Comparison of ENCODE assay signal across 23 cellular contexts in genomic region chr6:67287566-67287965, GRCh38.
"Had no signal": no experiment of that assay in that cellular context is flagged by ENCODE, and none has a peak within 500 bp of the region (broad histone marks: within the 10 kb centered on the region; RNA-seq: fewer than 3 reads in every experiment).

No MANE protein-coding gene starts in this region.

- ATAC-seq: foreskin keratinocyte; left colon; left ventricle myocardium superior; stimulated activated naive B cell treated with anti-CD40 and anti-IgM and Interleukin-4, amounts not matched to agents 10 μg/mL and 1 μg/mL and 100 μg/mL, for 72 hours; stimulated activated naive CD8-positive, alpha-beta T cell treated with anti-CD3 and anti-CD28 coated beads, Interleukin-15, amount 100 ng/mL, for 72 hours had no signal

- H3K4me1 ChIP-seq: colonic mucosa, foreskin keratinocyte, right atrium auricular region, sigmoid colon, testis, tibial nerve had no signal

- H3K9me3 ChIP-seq: colonic mucosa, sigmoid colon, testis had no signal

- H3K36me3 ChIP-seq: colonic mucosa, right atrium auricular region, sigmoid colon, tibial nerve had no signal

- DNase-seq: cerebellar nuclear complex; colonic mucosa; effector CD4-positive, alpha-beta T cell; endodermal cell; foreskin keratinocyte; immature natural killer cell; kidney; left colon; left ventricle myocardium superior; mesenchymal stem cell; midbrain; naive B cell; posterior cingulate gyrus; sigmoid colon; stimulated activated CD4-positive, alpha-beta T cell treated with anti-CD3 and anti-CD28 coated beads, Interleukin-2, amount 100 ng/mL, for 24 hours; stimulated activated CD4-positive, alpha-beta T cell treated with anti-CD3 and anti-CD28 coated beads, Interleukin-4, amount 100 ng/mL, for 4 hours; stimulated activated naive B cell treated with anti-CD40 and anti-IgM and Interleukin-4, amounts not matched to agents 10 μg/mL and 1 μg/mL and 100 μg/mL, for 72 hours; stimulated activated naive CD8-positive, alpha-beta T cell treated with anti-CD3 and anti-CD28 coated beads, Interleukin-15, amount 100 ng/mL, for 72 hours; testis had no signal

- H3K4me3 ChIP-seq: colonic mucosa, lung, right atrium auricular region, sigmoid colon, skin epidermis, testis, tibial nerve had no signal

- H3K27ac ChIP-seq: colonic mucosa, foreskin keratinocyte, right atrium auricular region, sigmoid colon, skin epidermis, testis, tibial nerve had no signal

- H3K27me3 ChIP-seq: colonic mucosa, foreskin keratinocyte, right atrium auricular region, sigmoid colon, testis, tibial nerve had no signal
